30 cellular contexts compared by ENCODE assay signal in genomic region chr15:63450884-63451225, GRCh38.
"Had no signal": no experiment of that assay in that cellular context is flagged by ENCODE, and none has a peak within 500 bp of the region (broad histone marks: within the 10 kb centered on the region; RNA-seq: fewer than 3 reads in every experiment).

No MANE protein-coding gene starts in this region.

- H3K27me3 ChIP-seq: adrenal gland, body of pancreas had no signal

- H3K9me3 ChIP-seq: adrenal gland, body of pancreas had no signal

- H3K27ac ChIP-seq: adrenal gland, body of pancreas, KMS-11 had no signal

- H3K4me3 Mint-ChIP-seq: activated CD4-positive, alpha-beta T cell treated with anti-CD3 and anti-CD28 coated beads, Interleukin-2, amount 10 ng/mL, durations not matched to agents 24 days and 14 days; activated CD8-positive, alpha-beta T cell treated with anti-CD3 and anti-CD28 coated beads for 36 hours; activated naive CD4-positive, alpha-beta T cell treated with anti-CD3 and anti-CD28 coated beads for 36 hours; activated T-cell treated with anti-CD3 and anti-CD28 coated beads, Interleukin-2, amount 50 U/mL, for 24 hours had no signal

- H3K4me3 ChIP-seq: adrenal gland, body of pancreas had no signal

- H3K4me1 ChIP-seq: adrenal gland, body of pancreas had no signal

- FAIRE-seq: astrocyte, bronchial epithelial cell had no signal

- H3K9ac ChIP-seq: KMS-11 had no signal

- ATAC-seq: activated CD8-positive, alpha-beta T cell treated with anti-CD3 and anti-CD28 coated beads for 36 hours; activated naive CD4-positive, alpha-beta T cell treated with anti-CD3 and anti-CD28 coated beads, Interleukin-2, amount 50 U/mL, for 72 hours; body of pancreas had no signal

- H3K27ac Mint-ChIP-seq: activated CD4-positive, alpha-beta T cell treated with anti-CD3 and anti-CD28 coated beads, Interleukin-2, amount 10 ng/mL, durations not matched to agents 24 days and 14 days; activated CD8-positive, alpha-beta T cell treated with anti-CD3 and anti-CD28 coated beads for 36 hours; activated naive CD4-positive, alpha-beta T cell treated with anti-CD3 and anti-CD28 coated beads for 36 hours; activated naive CD4-positive, alpha-beta T cell treated with anti-CD3 and anti-CD28 coated beads, Interleukin-2, amount 50 U/mL, for 72 hours; activated T-cell treated with anti-CD3 and anti-CD28 coated beads, Interleukin-2, amount 50 U/mL, for 24 hours; activated T-helper 2 cell treated with anti-CD3 and anti-CD28 coated beads, Interferon-gamma antibody, Interleukin-2, Interleukin-4, amounts not matched to agents 10 μg/mL and 5 μg/mL and 100 μg/mL, durations not matched to agents 14 hours and 24 hours and 36 hours had no signal

- DNase-seq: activated CD4-positive, alpha-beta T cell treated with anti-CD3 and anti-CD28 coated beads, Interleukin-2, amount 10 ng/mL, durations not matched to agents 24 days and 14 days; activated CD4-positive, alpha-beta T cell treated with anti-CD3 and anti-CD28 coated beads, Interleukin-2, amount 50 U/mL, for 4 hours; activated CD8-positive, alpha-beta T cell treated with anti-CD3 and anti-CD28 coated beads for 36 hours; activated gamma-delta T cell; activated naive CD4-positive, alpha-beta T cell treated with anti-CD3 and anti-CD28 coated beads for 36 hours; activated T-cell treated with anti-CD3 and anti-CD28 coated beads, Interleukin-2, amount 50 U/mL, for 24 hours; adrenal gland; body of pancreas; cerebellar nuclear complex; NCI-H1092 treated with DMSO at 0.1 percent for 48 hours; NCI-H1417; NCI-H146; NCI-H187; NCI-H2029 treated with DMSO at 0.1 percent for 48 hours; NCI-H2107; NCI-H2171; NCI-H510A; NCI-H748 treated with DMSO at 0.1 percent for 48 hours; NK-92 treated with Interleukin-12 subunit alpha and Interleukin-12 subunit beta, amount 100 ng/mL, for 24 hours; OCI-M1; Right ventricle myocardium superior; SW 1271; T-helper 1 cell; T-helper 2 cell; T1000 had no signal

- H3K36me3 ChIP-seq: adrenal gland had no signal

- H3K4me2 ChIP-seq: KMS-11 had no signal

- H3K36me3 Mint-ChIP-seq: activated naive CD4-positive, alpha-beta T cell treated with anti-CD3 and anti-CD28 coated beads, Interleukin-2, amount 50 U/mL, for 72 hours had no signal

- H3K9me3 Mint-ChIP-seq: activated CD4-positive, alpha-beta T cell treated with anti-CD3 and anti-CD28 coated beads, Interleukin-2, amount 10 ng/mL, durations not matched to agents 24 days and 14 days; activated CD8-positive, alpha-beta T cell treated with anti-CD3 and anti-CD28 coated beads for 36 hours; activated naive CD4-positive, alpha-beta T cell treated with anti-CD3 and anti-CD28 coated beads for 36 hours; activated naive CD4-positive, alpha-beta T cell treated with anti-CD3 and anti-CD28 coated beads, Interleukin-2, amount 50 U/mL, for 72 hours; activated T-cell treated with anti-CD3 and anti-CD28 coated beads, Interleukin-2, amount 50 U/mL, for 24 hours; activated T-helper 2 cell treated with anti-CD3 and anti-CD28 coated beads, Interferon-gamma antibody, Interleukin-2, Interleukin-4, amounts not matched to agents 10 μg/mL and 5 μg/mL and 100 μg/mL, durations not matched to agents 14 hours and 24 hours and 36 hours had no signal

- H3K27me3 Mint-ChIP-seq: activated CD8-positive, alpha-beta T cell treated with anti-CD3 and anti-CD28 coated beads for 36 hours; activated T-cell treated with anti-CD3 and anti-CD28 coated beads, Interleukin-2, amount 50 U/mL, for 24 hours had no signal
